In the genomic region with DNA sequence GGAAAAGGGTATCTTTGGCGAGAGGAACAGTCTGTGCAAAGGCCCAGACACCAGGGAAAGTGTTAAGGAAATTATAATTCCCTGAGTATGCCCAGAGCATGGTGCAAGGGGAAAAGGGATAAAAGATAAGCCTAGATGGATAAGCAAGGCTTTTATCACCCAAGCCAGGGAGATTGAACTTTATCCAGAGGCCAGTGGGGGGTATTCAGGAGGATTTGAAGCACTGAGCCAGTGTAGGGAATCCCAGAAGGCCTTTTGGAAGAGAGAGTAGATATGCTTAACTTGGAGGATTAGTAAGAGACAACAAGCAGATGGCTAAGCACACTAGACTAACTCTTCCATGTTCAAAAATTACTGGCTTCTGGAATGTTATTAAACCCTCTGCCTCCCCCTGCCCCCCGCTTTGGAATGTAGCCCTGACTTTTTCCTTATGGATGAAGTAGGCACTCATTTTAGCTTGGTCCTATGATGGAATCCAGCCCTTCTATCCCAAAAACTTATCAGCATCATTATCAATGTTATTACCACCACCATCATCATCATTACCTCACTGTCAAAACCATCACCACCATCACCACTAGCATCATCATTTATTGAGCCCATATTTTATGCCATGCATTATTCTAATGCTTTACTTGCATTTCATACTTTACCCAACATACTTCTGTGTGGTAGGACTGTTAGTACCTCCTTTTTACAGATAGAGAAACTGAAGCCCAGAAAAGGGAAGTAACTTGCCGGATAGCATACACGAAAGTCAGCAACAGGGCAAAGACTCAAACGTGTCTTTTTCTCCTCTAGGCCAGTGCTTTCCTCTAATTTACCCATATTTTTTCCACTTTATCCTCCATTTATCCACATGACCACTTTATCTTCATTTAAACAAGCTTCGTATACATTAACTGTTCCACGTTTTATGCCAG, we compare ENCODE assay signal across 12 cellular contexts.
DNase-seq lines count a peak whose midpoint lies in the region; ATAC-seq and TF ChIP-seq lines count a peak whose summit lies in the region.
"Had no signal": no experiment of that assay in that cellular context is flagged by ENCODE, and none has a peak within 500 bp of the region (broad histone marks: within the 10 kb centered on the region; RNA-seq: fewer than 3 reads in every experiment).

No MANE protein-coding gene starts in this region.

- intact Hi-C loops in mammary epithelial cell (cut with micrococcal nuclease): loop anchor here (10.0 kb wide), 1 partner anchor 1284 kb away; no protein-coding TSS in a partner anchor
- intact Hi-C loops in MCF 10A (cut with micrococcal nuclease): no loop called here
- intact Hi-C loops in testis (cut with DNase I; ENCODE audit: low total_unique reads): no loop called here

- H3K4me3 ChIP-seq in mammary epithelial cell (replicated peaks in 1 of 3; ENCODE audit: insufficient read depth in 1 of 3, low read depth in 2 of 3, low read length in 3 of 3) (no peak overlapping the region), testis (no peak overlapping the region)
- H3K4me3 ChIP-seq: transverse colon had no signal

- WGBS in mammary epithelial cell (ENCODE audit: low coverage, missing lambda C conversion rate): 86% methylated on average over 7 of the region's 7 CpGs
- WGBS in testis, 2 donors: 81 to 92% methylated on average over 7 of the region's 7 CpGs

- POLR2A ChIA-PET in MCF 10A (lab: Yijun Ruan, JAX): no interaction called here

- H3K4me3 Mint-ChIP-seq in MCF 10A (ENCODE audit: unreplicated experiment) (no peak overlapping the region), endothelial cell (ENCODE audit: unreplicated experiment) (no peak overlapping the region)
- no peak overlapping the region for H3K4me3 Mint-ChIP-seq in stimulated activated naive CD8-positive, alpha-beta T cell treated with anti-CD3 and anti-CD28 coated beads, Interleukin-15, amount 100 ng/mL, for 72 hours
- H3K4me3 Mint-ChIP-seq: activated T-cell treated with anti-CD3 and anti-CD28 coated beads, Interleukin-2, amount 50 U/mL, for 24 hours; natural killer cell treated with Interleukin-12 subunit alpha and Interleukin-12 subunit beta and Interleukin-15 and Interleukin-18, amount 100 ng/mL, for 72 hours; T-cell had no signal

- BruUV-seq in mammary epithelial cell (replicated peaks; lab: Mats Ljungman, UMichigan) (no TSS peak), MCF 10A (replicated peaks; lab: Mats Ljungman, UMichigan) (no TSS peak)

- H3K9me3 Mint-ChIP-seq in MCF 10A (ENCODE audit: unreplicated experiment) (no peaks in the 10 kb centered on the region), endothelial cell (ENCODE audit: unreplicated experiment) (no peaks in the 10 kb centered on the region)
- peaks cover 4 to 8% of the 10 kb centered on the region in 2 donors for H3K9me3 Mint-ChIP-seq in stimulated activated naive CD8-positive, alpha-beta T cell treated with anti-CD3 and anti-CD28 coated beads, Interleukin-15, amount 100 ng/mL, for 72 hours
- H3K9me3 Mint-ChIP-seq: activated T-cell treated with anti-CD3 and anti-CD28 coated beads, Interleukin-2, amount 50 U/mL, for 24 hours; T-cell had no signal

- H3K4me1 ChIP-seq in mammary epithelial cell (ENCODE audit: insufficient read depth, low read length): peaks cover 15% of the 10 kb centered on the region
- H3K4me1 ChIP-seq in testis: peaks cover 7% of the 10 kb centered on the region
- H3K4me1 ChIP-seq: transverse colon had no signal

- dilution Hi-C loops in mammary epithelial cell (cut with HindIII; ENCODE audit: low sequenced_read_pairs): no loop called here

- peak; percentile 50 for ATAC-seq in HG02943 (IDR thresholded peaks at IDR 0.05; ENCODE audit: low read depth, unreplicated experiment)
- no peak for ATAC-seq in stimulated activated naive CD8-positive, alpha-beta T cell treated with anti-CD3 and anti-CD28 coated beads, Interleukin-15, amount 100 ng/mL, for 72 hours
- ATAC-seq: T-cell had no signal

- H3K27ac ChIP-seq in mammary epithelial cell (ENCODE audit: insufficient read depth, low read depth, low read length) (no peak overlapping the region), testis (no peak overlapping the region)
- H3K27ac ChIP-seq: transverse colon had no signal

- H4K20me1 ChIP-seq in mammary epithelial cell (ENCODE audit: insufficient read depth, low read length): no peaks in the 10 kb centered on the region

- H3K27me3 Mint-ChIP-seq in MCF 10A (ENCODE audit: insufficient read depth, unreplicated experiment): no peaks in the 10 kb centered on the region
- H3K27me3 Mint-ChIP-seq in stimulated activated naive CD8-positive, alpha-beta T cell treated with anti-CD3 and anti-CD28 coated beads, Interleukin-15, amount 100 ng/mL, for 72 hours: no peaks in the 10 kb centered on the region
- H3K27me3 Mint-ChIP-seq in endothelial cell (ENCODE audit: unreplicated experiment): peaks cover 8% of the 10 kb centered on the region
- H3K27me3 Mint-ChIP-seq: activated T-cell treated with anti-CD3 and anti-CD28 coated beads, Interleukin-2, amount 50 U/mL, for 24 hours; natural killer cell treated with Interleukin-12 subunit alpha and Interleukin-12 subunit beta and Interleukin-15 and Interleukin-18, amount 100 ng/mL, for 72 hours; T-cell had no signal

- TF ChIP-seq CTCF in mammary epithelial cell (conservative IDR thresholded peaks at IDR 0.05 in 1 of 2, IDR thresholded peaks at IDR 0.05 in 1 of 2; ENCODE audit: extremely low read depth in 1 of 2, insufficient read depth in 1 of 2, low read depth in 1 of 2, low read length in 2 of 2) (no peak), MCF 10A (IDR thresholded peaks at IDR 0.05; ENCODE audit: unreplicated experiment) (no peak), testis (IDR thresholded peaks at IDR 0.05) (no peak), endothelial cell (IDR thresholded peaks at IDR 0.05; ENCODE audit: unreplicated experiment) (no peak)

- H3K4me1 Mint-ChIP-seq in MCF 10A (ENCODE audit: insufficient read depth, unreplicated experiment): peaks cover 10% of the 10 kb centered on the region
- H3K4me1 Mint-ChIP-seq in stimulated activated naive CD8-positive, alpha-beta T cell treated with anti-CD3 and anti-CD28 coated beads, Interleukin-15, amount 100 ng/mL, for 72 hours: no peaks in the 10 kb centered on the region
- H3K4me1 Mint-ChIP-seq in endothelial cell (ENCODE audit: unreplicated experiment): peaks cover 14% of the 10 kb centered on the region

- H3K9ac ChIP-seq in mammary epithelial cell (ENCODE audit: insufficient read depth, low read length): no peak overlapping the region

- peaks cover 18% of the 10 kb centered on the region for H3K36me3 Mint-ChIP-seq in MCF 10A (ENCODE audit: insufficient read depth, unreplicated experiment)
- H3K36me3 Mint-ChIP-seq in endothelial cell (ENCODE audit: low read depth, unreplicated experiment): no peaks in the 10 kb centered on the region
- H3K36me3 Mint-ChIP-seq: natural killer cell treated with Interleukin-12 subunit alpha and Interleukin-12 subunit beta and Interleukin-15 and Interleukin-18, amount 100 ng/mL, for 72 hours had no signal

- in situ Hi-C loops in mammary epithelial cell (cut with MboI; ENCODE audit: low sequenced_read_pairs in 2 of 2): no loop called here

- H3K27me3 ChIP-seq in mammary epithelial cell (ENCODE audit: insufficient read depth, low read length) (no peaks in the 10 kb centered on the region), testis (no peaks in the 10 kb centered on the region)
- H3K27me3 ChIP-seq: transverse colon had no signal

- CTCF ChIA-PET in mammary epithelial cell (lab: Charles Lee; ENCODE audit: low non-redundant PET) (no interaction called here), MCF 10A (lab: Yijun Ruan, JAX) (interaction anchor here (0.7 kb wide), 1 partner anchor 116 kb away, joined by 3 read pairs; no protein-coding TSS in a partner anchor)

- no peak for DNase-seq in mammary epithelial cell
- DNase-seq in MCF 10A (ENCODE audit: unreplicated experiment): no peak
- DNase-seq in NCI-H226: peak; percentile 9
- no peak for DNase-seq in cerebellar cortex (ENCODE audit: low spot score)
- no peak for DNase-seq in stimulated activated naive CD8-positive, alpha-beta T cell treated with anti-CD3 and anti-CD28 coated beads, Interleukin-15, amount 100 ng/mL, for 72 hours
- no peak for DNase-seq in testis
- DNase-seq in endothelial cell (ENCODE audit: low spot score): no peak
- DNase-seq: activated T-cell treated with anti-CD3 and anti-CD28 coated beads, Interleukin-2, amount 50 U/mL, for 24 hours; T-cell; transverse colon had no signal

- H3K79me2 ChIP-seq in mammary epithelial cell (ENCODE audit: insufficient read depth, low read length): no peaks in the 10 kb centered on the region

- no peak for TF ChIP-seq POLR2A in testis (IDR thresholded peaks at IDR 0.05)

- H3K4me2 ChIP-seq in mammary epithelial cell (ENCODE audit: insufficient read depth, low read depth, low read length): peak overlapping the region; percentile 8

- H3K36me3 ChIP-seq in mammary epithelial cell (ENCODE audit: insufficient read depth, low read length) (no peaks in the 10 kb centered on the region), testis (ENCODE audit: low read depth, missing control alignments) (no peaks in the 10 kb centered on the region)
- H3K36me3 ChIP-seq: transverse colon had no signal

- H3K9me3 ChIP-seq in mammary epithelial cell (replicated peaks; ENCODE audit: insufficient read depth, low read length) (no peaks in the 10 kb centered on the region), testis (no peaks in the 10 kb centered on the region)
- H3K9me3 ChIP-seq: transverse colon had no signal

- H3K27ac Mint-ChIP-seq in MCF 10A (ENCODE audit: low read depth, unreplicated experiment): no peak overlapping the region
- no peak overlapping the region for H3K27ac Mint-ChIP-seq in stimulated activated naive CD8-positive, alpha-beta T cell treated with anti-CD3 and anti-CD28 coated beads, Interleukin-15, amount 100 ng/mL, for 72 hours
- H3K27ac Mint-ChIP-seq in endothelial cell (ENCODE audit: unreplicated experiment): no peak overlapping the region
- H3K27ac Mint-ChIP-seq: activated T-cell treated with anti-CD3 and anti-CD28 coated beads, Interleukin-2, amount 50 U/mL, for 24 hours; natural killer cell treated with Interleukin-12 subunit alpha and Interleukin-12 subunit beta and Interleukin-15 and Interleukin-18, amount 100 ng/mL, for 72 hours; T-cell had no signal

- H2AFZ ChIP-seq in mammary epithelial cell (ENCODE audit: low read depth, low read length): peak overlapping the region; percentile 12
